8 cellular contexts compared by ENCODE assay signal in genomic region chr5:96957125-96958041, GRCh38. TPM values are rescaled to one million over a fixed set of nuclear protein-coding genes. Genes with fewer than 3 reads are reported as not detected.
DNase-seq lines count a peak whose midpoint lies in the region; ATAC-seq and TF ChIP-seq lines count a peak whose summit lies in the region.

No MANE protein-coding gene starts in this region.

- peaks cover 82% of the 10 kb centered on the region for H3K79me2 ChIP-seq in SK-N-SH (ENCODE audit: insufficient read depth)

- H4K20me1 ChIP-seq in SK-N-SH (ENCODE audit: insufficient read depth), result no peaks in the 10 kb centered on the region

- H3K27ac ChIP-seq in right lobe of liver (no peak overlapping the region), SK-N-SH (ENCODE audit: low read depth in 2 of 2, low read length in 1 of 2) (no peak overlapping the region), body of pancreas (no peak overlapping the region)

- 64% methylated on average over 4 of the region's 4 CpGs for WGBS in right lobe of liver (ENCODE audit: insufficient coverage, low coverage, low lambda C conversion rate, missing lambda C conversion rate)
- 95% methylated on average over 4 of the region's 4 CpGs for WGBS in SK-N-SH (ENCODE audit: low lambda C conversion rate)
- 68 to 92% methylated on average over 4 of the region's 4 CpGs for WGBS in body of pancreas, 2 donors

- intact Hi-C loops in right lobe of liver (cut with DNase I), result no loop called here
- intact Hi-C loops in body of pancreas (cut with DNase I), result no loop called here

- no peak for TF ChIP-seq RAD21 in SK-N-SH (IDR thresholded peaks at IDR 0.05; ENCODE audit: low read length)

- ATAC-seq in GM18508 (IDR thresholded peaks at IDR 0.05; ENCODE audit: insufficient read depth, unreplicated experiment) (peak; percentile 30), GM21423 (IDR thresholded peaks at IDR 0.05; ENCODE audit: unreplicated experiment) (peak; percentile 43), HG03558 (IDR thresholded peaks at IDR 0.05; ENCODE audit: extremely low read depth, unreplicated experiment) (peak; percentile 30), right lobe of liver (peak in 3 of 4 donors; percentile 52 to 71 (median 63)), body of pancreas (no peak)

- H3K9me2 ChIP-seq in SK-N-SH, result no peaks in the 10 kb centered on the region

- peaks cover 5% of the 10 kb centered on the region for H3F3A ChIP-seq in SK-N-SH (replicated peaks; ENCODE audit: insufficient read depth)

- H3K9me3 ChIP-seq in right lobe of liver (no peaks in the 10 kb centered on the region), SK-N-SH (peaks cover 7% of the 10 kb centered on the region; the same call in 1 of the 2 replicates), body of pancreas (no peaks in the 10 kb centered on the region)

- H3K4me2 ChIP-seq in SK-N-SH, result no peak overlapping the region

- no peak for DNase-seq in right lobe of liver
- no peak for DNase-seq in foreskin melanocyte
- DNase-seq in SK-N-SH, result no peak
- DNase-seq in NCI-H526 treated with DMSO at 0.1 percent for 48 hours (lab: John Stamatoyannopoulos, UW), result no peak
- DNase-seq in body of pancreas, result no peak

- no peak for TF ChIP-seq POLR2A in right lobe of liver (IDR thresholded peaks at IDR 0.05)
- TF ChIP-seq POLR2A in body of pancreas (IDR thresholded peaks at IDR 0.05), result no peak

- H3K36me3 ChIP-seq in right lobe of liver, result no peaks in the 10 kb centered on the region
- H3K36me3 ChIP-seq in SK-N-SH (replicated peaks in 1 of 2; ENCODE audit: control insufficient read depth in 1 of 2, insufficient read depth in 2 of 2, low read length in 1 of 2), result peaks cover 0 to 6% of the 10 kb centered on the region in 2 experiments
- H3K36me3 ChIP-seq in body of pancreas (replicated peaks in 1 of 2; ENCODE audit: insufficient read depth in 1 of 2, low read depth in 2 of 2), result no peaks in the 10 kb centered on the region

- TF ChIP-seq EP300 in SK-N-SH (IDR thresholded peaks at IDR 0.05; ENCODE audit: borderline replicate concordance in 1 of 2, low read depth in 1 of 2, low read length in 1 of 2), result no peak

- H3K9ac ChIP-seq in SK-N-SH, result no peak overlapping the region

- no peaks in the 10 kb centered on the region for H3K27me3 ChIP-seq in right lobe of liver
- no peaks in the 10 kb centered on the region for H3K27me3 ChIP-seq in SK-N-SH (ENCODE audit: insufficient read depth)
- H3K27me3 ChIP-seq in body of pancreas, result no peaks in the 10 kb centered on the region

- POLR2A ChIA-PET in SK-N-SH (lab: Yijun Ruan, JAX), result no interaction called here

- H2AFZ ChIP-seq in SK-N-SH (ENCODE audit: low read depth), result no peak overlapping the region

- no peak overlapping the region for H3K4me3 ChIP-seq in right lobe of liver
- no peak overlapping the region for H3K4me3 ChIP-seq in SK-N-SH (ENCODE audit: low read depth in 2 of 2, low read length in 1 of 2)
- H3K4me3 ChIP-seq in body of pancreas, result no peak overlapping the region

- CTCF ChIA-PET in SK-N-SH (lab: Yijun Ruan, JAX), result interaction anchor here (1.0 to 2.4 kb wide), 2 partner anchors 185 to 205 kb away, joined by 3 to 7 read pairs; partner anchors contain the start of gene LIX1

- H3K4me1 ChIP-seq in right lobe of liver (peaks cover 0 to 17% (median 0%) of the 10 kb centered on the region in 4 donors), SK-N-SH (ENCODE audit: control insufficient read depth in 1 of 2, insufficient read depth in 2 of 2, low read depth in 1 of 2, low read length in 1 of 2) (peaks cover 2 to 12% of the 10 kb centered on the region in 2 experiments; a peak in 3 of 4 replicates), body of pancreas (peaks cover 19% of the 10 kb centered on the region)

- TF ChIP-seq CTCF in right lobe of liver (IDR thresholded peaks at IDR 0.05), result no peak
- no peak for TF ChIP-seq CTCF in SK-N-SH (IDR thresholded peaks at IDR 0.05)
- no peak for TF ChIP-seq CTCF in body of pancreas (IDR thresholded peaks at IDR 0.05)

TF ChIP-seq in SK-N-SH, 30 proteins besides CTCF, POLR2A, EP300 and RAD21:
- no peak for TF ChIP-seq USF1 (IDR thresholded peaks at IDR 0.05; ENCODE audit: borderline replicate concordance, low read depth)
- no peak for TF ChIP-seq FOXM1 (IDR thresholded peaks at IDR 0.05; ENCODE audit: low read depth)
- no peak for TF ChIP-seq SIN3A (IDR thresholded peaks at IDR 0.05; ENCODE audit: borderline replicate concordance, low read depth, low read length)
- TF ChIP-seq PBX3 (IDR thresholded peaks at IDR 0.05), result no peak

RNA-seq across cellular contexts. Expression of gene LNPEP, which starts 21.5 kb away (rescaled TPM):
- 10 to 100 TPM in 2 of 6 experiments, 1 to 10 TPM in 4; 7.5 to 11.2 (median 9.9) TPM for total RNA-seq in right lobe of liver
- 4.3 and 5.9 TPM in 2 replicates for polyA plus RNA-seq in SK-N-SH (2012; rRNA removed)
- polyA plus RNA-seq in SK-N-SH (2012; cell fraction: cytosol; rRNA removed), result 6.1 and 6.6 TPM in 2 replicates
- polyA plus RNA-seq in SK-N-SH (2012; cell fraction: nucleus; rRNA removed), result 3.7 and 9.1 TPM in 2 replicates
- total RNA-seq in body of pancreas, result 10 to 100 TPM; 16.8 to 22.1 TPM
